In the genomic region with DNA sequence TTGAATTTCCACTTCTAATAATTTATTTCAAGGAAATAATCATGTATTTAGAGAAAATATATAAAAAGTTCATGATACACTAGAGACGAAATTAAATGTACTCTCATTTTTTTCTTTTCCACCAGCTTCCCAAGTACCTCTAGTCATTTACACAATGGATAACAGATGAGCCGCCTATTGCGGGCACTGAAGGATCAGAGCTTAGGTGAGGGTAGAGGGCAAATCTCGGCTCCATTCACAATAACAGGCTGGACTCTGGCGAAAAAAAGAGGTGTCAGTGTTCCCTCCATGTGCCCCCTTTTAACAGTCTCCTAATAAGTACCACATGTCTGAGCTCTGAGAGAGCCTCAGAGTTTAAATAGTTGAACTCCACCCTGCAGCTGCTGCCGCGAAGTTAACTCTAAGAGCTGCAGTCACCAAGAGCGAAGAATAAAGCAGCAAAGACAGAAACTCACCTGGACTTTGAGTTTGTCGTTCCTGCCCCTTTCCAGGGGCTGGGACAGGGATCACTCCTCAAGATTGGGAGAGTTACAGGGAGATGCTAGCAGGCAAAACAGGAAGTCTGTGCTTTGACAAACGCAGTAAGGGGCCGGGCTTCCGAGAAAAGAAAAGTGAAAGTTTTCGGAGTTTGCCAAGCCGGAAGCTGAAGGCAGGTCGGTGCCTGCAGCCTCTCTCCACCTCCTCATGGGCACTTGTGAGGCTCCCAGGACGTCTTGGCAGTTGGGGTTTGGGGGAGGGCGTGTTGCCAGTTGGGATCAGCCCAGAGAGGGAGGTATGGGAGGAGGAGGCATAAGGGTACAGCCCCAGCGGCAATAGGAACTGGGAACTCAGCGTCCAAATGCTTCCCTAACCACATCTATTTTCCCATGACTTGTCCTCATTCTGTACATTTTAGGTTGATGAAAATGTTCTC, we compare ENCODE assay signal across 8 cellular contexts. TPM values are rescaled to one million over a fixed set of nuclear protein-coding genes. Genes with fewer than 3 reads are reported as not detected.
A peak's percentile ranks its signal among the peaks of the same experiment; 100 is the strongest.
DNase-seq lines count a peak whose midpoint lies in the region; ATAC-seq lines count a peak whose summit lies in the region.

Gene SP110, minus strand, starts transcription at position 566 of the 913 bp plus-strand sequence. CDS start 3,057 bp downstream, outside the sequence.

- no peaks in the 10 kb centered on the region for H3K9me3 Mint-ChIP-seq in T-helper 1 cell treated with Interleukin-12 subunit alpha and Interleukin-12 subunit beta and Interleukin-4 antibody, amounts not matched to agents 30 μg/mL and 1 μg/mL, for 36 hours

- H3K27ac ChIP-seq in HUES6 (ENCODE audit: low read depth, low read length): no peak within 1 kb of the TSS
- H3K27ac ChIP-seq in aorta (ENCODE audit: low read depth in 1 of 2, low read length in 2 of 2): peak within 1 kb of the TSS; percentile 29 to 76

- H3K36me3 ChIP-seq in HUES6 (ENCODE audit: control insufficient read depth, insufficient read depth, low read length) (no peaks in the 10 kb centered on the region), aorta (ENCODE audit: control insufficient read depth in 1 of 2, insufficient read depth in 2 of 2, low read length in 1 of 2) (peaks cover 0 to 1% of the 10 kb centered on the region in 2 donors)

- H3K4me3 ChIP-seq in HUES6 (ENCODE audit: low read depth, low read length) (peak within 1 kb of the TSS; percentile 57), aorta (ENCODE audit: low read length in 2 of 2) (peak within 1 kb of the TSS; percentile 77 to 97)

- H3K9me3 ChIP-seq in HUES6 (ENCODE audit: control insufficient read depth, insufficient read depth, low read depth, low read length) (no peaks in the 10 kb centered on the region), aorta (ENCODE audit: control insufficient read depth, low read length) (no peaks in the 10 kb centered on the region)

- H3K9ac ChIP-seq in HUES6 (ENCODE audit: low read length): peak within 1 kb of the TSS; percentile 24

- 1% methylated on average over 19 of the region's 19 CpGs for WGBS in aorta, 2 donors

- H3K27me3 Mint-ChIP-seq in T-helper 1 cell treated with Interleukin-12 subunit alpha and Interleukin-12 subunit beta and Interleukin-4 antibody, amounts not matched to agents 30 μg/mL and 1 μg/mL, for 36 hours (ENCODE audit: low read depth): no peaks in the 10 kb centered on the region

- H3K4me1 Mint-ChIP-seq in T-helper 1 cell treated with Interleukin-12 subunit alpha and Interleukin-12 subunit beta and Interleukin-4 antibody, amounts not matched to agents 30 μg/mL and 1 μg/mL, for 36 hours (ENCODE audit: low read depth): peaks cover 63% of the 10 kb centered on the region

- DNase-seq in DMS114 treated with DMSO at 0.1 percent for 48 hours (lab: John Stamatoyannopoulos, UW; ENCODE audit: unreplicated experiment): peak; percentile 50
- peak in 55 of 58 donors; percentile 7 to 77 (median 42) for DNase-seq in anterior cingulate cortex (lab: John Stamatoyannopoulos, UW)
- DNase-seq in hepatic stellate cell (ENCODE audit: low spot score): peak; percentile 65
- peak; percentile 83 for DNase-seq in renal cortical epithelial cell (ENCODE audit: low read depth)
- DNase-seq in aorta: peak; percentile 88 to 91

- ATAC-seq in GM21423 (IDR thresholded peaks at IDR 0.05; ENCODE audit: unreplicated experiment): peak; percentile 80
- ATAC-seq in aorta (ENCODE audit: low FRiP score): peak; percentile 93

- intact Hi-C loops in aorta (cut with DNase I): loop anchor here in 1 of 2 donors (10.0 kb wide), 1 partner anchor 365 kb away; no protein-coding TSS in a partner anchor

- peaks cover 33% of the 10 kb centered on the region for H3K36me3 Mint-ChIP-seq in T-helper 1 cell treated with Interleukin-12 subunit alpha and Interleukin-12 subunit beta and Interleukin-4 antibody, amounts not matched to agents 30 μg/mL and 1 μg/mL, for 36 hours (ENCODE audit: low read depth)

- H3K4me3 Mint-ChIP-seq in T-helper 1 cell treated with Interleukin-12 subunit alpha and Interleukin-12 subunit beta and Interleukin-4 antibody, amounts not matched to agents 30 μg/mL and 1 μg/mL, for 36 hours: peak within 1 kb of the TSS; percentile 98

- H3K27me3 ChIP-seq in HUES6 (ENCODE audit: control insufficient read depth, insufficient read depth, low read length) (no peaks in the 10 kb centered on the region), aorta (ENCODE audit: control insufficient read depth in 1 of 2, insufficient read depth in 2 of 2, low read length in 1 of 2) (no peaks in the 10 kb centered on the region)

- H3K27ac Mint-ChIP-seq in T-helper 1 cell treated with Interleukin-12 subunit alpha and Interleukin-12 subunit beta and Interleukin-4 antibody, amounts not matched to agents 30 μg/mL and 1 μg/mL, for 36 hours: peak within 1 kb of the TSS; percentile 94

- peaks cover 8% of the 10 kb centered on the region; the same call in 1 of the 2 replicates for H3K4me1 ChIP-seq in HUES6 (ENCODE audit: control insufficient read depth, insufficient read depth, low read length)
- peaks cover 0 to 1% of the 10 kb centered on the region in 2 donors for H3K4me1 ChIP-seq in aorta (ENCODE audit: control insufficient read depth in 1 of 2, insufficient read depth in 2 of 2, low read length in 2 of 2)

RNA-seq across cellular contexts. Expression of gene SP110, which starts in this region (rescaled TPM):
- 3.6 and 19.4 TPM in 2 replicates for total RNA-seq in renal cortical epithelial cell
- 10 to 100 TPM; 22.4 to 46.1 TPM for total RNA-seq in aorta
- 10 to 100 TPM; 10.5 to 19.0 TPM for polyA plus RNA-seq in aorta
